ENCODE assay signal across 8 cellular contexts in the genomic region with DNA sequence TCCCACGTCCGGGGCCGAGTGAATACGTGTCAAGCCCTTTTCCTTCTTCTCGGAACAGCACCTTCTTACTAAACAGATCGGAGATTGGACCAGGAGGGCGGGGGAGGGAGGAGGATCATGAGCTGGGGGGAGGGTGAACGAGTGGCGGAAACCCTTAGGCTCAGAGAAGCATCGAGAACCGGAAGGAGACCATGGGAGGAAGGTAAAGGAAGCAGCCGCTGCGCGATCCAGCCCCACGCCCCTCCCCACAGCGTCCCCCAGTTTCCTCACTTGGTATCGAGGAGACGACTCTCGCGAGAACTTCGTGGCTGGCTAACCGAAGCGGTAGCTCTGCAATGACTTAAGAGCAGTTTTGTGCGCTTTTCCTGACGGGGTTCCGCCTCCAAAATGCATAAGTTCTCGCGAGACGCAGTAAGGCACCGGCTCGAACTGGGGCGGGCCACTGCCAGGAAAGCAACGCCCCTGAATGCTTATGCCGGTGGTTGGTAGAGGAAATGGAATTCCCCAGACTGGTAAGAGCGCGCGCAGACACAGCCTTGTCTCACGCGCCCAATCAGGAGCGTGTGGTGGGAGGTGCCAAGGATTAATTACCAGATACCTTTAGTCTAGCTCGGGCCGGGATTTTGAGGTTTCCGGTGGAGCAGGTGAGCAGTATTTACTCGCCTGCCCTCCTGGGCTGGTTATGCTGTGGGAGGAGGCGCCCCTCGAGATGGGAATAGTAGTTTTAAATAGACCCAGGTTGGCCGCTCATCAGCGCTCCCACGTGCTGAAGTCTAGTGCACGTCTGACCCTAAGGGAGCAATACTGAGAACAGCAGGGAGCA.
DNase-seq lines count a peak whose midpoint lies in the region; ATAC-seq and TF ChIP-seq lines count a peak whose summit lies in the region.

No MANE protein-coding gene starts in this region.

- H3K4me3 ChIP-seq in WERI-Rb-1 (ENCODE audit: low read depth, low read length) = peak overlapping the region; percentile 77
- H3K4me3 ChIP-seq in cardiac fibroblast (replicated peaks in 1 of 2; ENCODE audit: low read depth in 2 of 2, low read length in 2 of 2) = peak overlapping the region; percentile 91 to 93
- H3K4me3 ChIP-seq in skin epidermis = peak overlapping the region; percentile 55 to 97 (median 74)

- 0 out of 2 replicates have a peak, but pooled peaks have one; percentile 2 for TF ChIP-seq CTCF in WERI-Rb-1 (IDR thresholded peaks at IDR 0.05; ENCODE audit: low read depth, low read length)
- no peak for TF ChIP-seq CTCF in cardiac fibroblast (IDR thresholded peaks at IDR 0.05; ENCODE audit: low read depth, low read length)

- DNase-seq in AG08396 (ENCODE audit: low spot score) = peak; percentile 88
- DNase-seq in NCI-H2196 treated with DMSO at 0.1 percent for 48 hours (lab: John Stamatoyannopoulos, UW; ENCODE audit: unreplicated experiment) = peak; percentile 92
- peak; percentile 100 for DNase-seq in WERI-Rb-1
- DNase-seq in cardiac fibroblast (ENCODE audit: low read depth in 2 of 2) = peak; percentile 100
- peak; percentile 81 for DNase-seq in iPS-NIHi11 (ENCODE audit: low spot score)

- ATAC-seq in GM18909 (IDR thresholded peaks at IDR 0.05; ENCODE audit: poor library complexity, unreplicated experiment) = peak; percentile 87
- ATAC-seq in HG03139 (IDR thresholded peaks at IDR 0.05; ENCODE audit: unreplicated experiment) = peak; percentile 78

- H3K27me3 ChIP-seq in WERI-Rb-1 (ENCODE audit: insufficient read depth, low read depth, severe bottlenecking) = no peaks in the 10 kb centered on the region

- peaks cover 47% of the 10 kb centered on the region for H3K36me3 ChIP-seq in WERI-Rb-1

- H3K27ac ChIP-seq in WERI-Rb-1 (peak overlapping the region; percentile 100), skin epidermis (peak overlapping the region; percentile 98 to 100 (median 100))

- no peaks in the 10 kb centered on the region for H3K9me3 ChIP-seq in WERI-Rb-1 (ENCODE audit: severe bottlenecking)

Comparison
In these comparisons a context has a peak if more than half of its experiments do, and no peak if none do; other contexts are left out.
1. Peak in every context shown above with its lines: DNase-seq, ATAC-seq, H3K4me3 ChIP-seq and H3K27ac ChIP-seq.